In genomic region chr11:10573028-10573427, GRCh38 we compare ENCODE assay signal across 18 cellular contexts. TPM values are rescaled to one million over a fixed set of nuclear protein-coding genes. Genes with fewer than 3 reads are reported as not detected.
"Had no signal": no experiment of that assay in that cellular context is flagged by ENCODE, and none has a peak within 500 bp of the region (broad histone marks: within the 10 kb centered on the region; RNA-seq: fewer than 3 reads in every experiment).

No MANE protein-coding gene starts in this region.

- DNase-seq: activated CD4-positive, alpha-beta T cell treated with anti-CD3 and anti-CD28 coated beads, Interleukin-2, amount 10 ng/mL, durations not matched to agents 7 days and 5 days; activated CD4-positive, CD25-positive, alpha-beta regulatory T cell treated with anti-CD3 and anti-CD28 coated beads, Interleukin-2, amount 50 U/mL, for 72 hours; activated CD8-positive, alpha-beta memory T cell treated with anti-CD3 and anti-CD28 coated beads, Interleukin-2, amount 10 ng/mL, durations not matched to agents 7 days and 5 days; activated CD8-positive, alpha-beta T cell treated with anti-CD3 and anti-CD28 coated beads for 36 hours; activated gamma-delta T cell treated with Interleukin-2 at 50 U/mL for 16 hours; activated T-cell treated with anti-CD3 and anti-CD28 coated beads for 4 hours; colonic mucosa; endodermal cell; foreskin fibroblast; hypothalamus; stimulated activated CD4-positive, alpha-beta T cell treated with anti-CD3 and anti-CD28 coated beads, Interleukin-4, amount 100 ng/mL, for 24 hours; stimulated activated naive CD4-positive, alpha-beta T cell treated with Interleukin-2 at 50 U/mL for 16 hours; T-helper 1 cell; WERI-Rb-1 had no signal

- H3K9me3 ChIP-seq: colonic mucosa, tibial nerve had no signal

- H3K27ac ChIP-seq: colonic mucosa, epithelial cell of prostate, tibial nerve, WERI-Rb-1 had no signal

- ATAC-seq: activated CD8-positive, alpha-beta memory T cell treated with anti-CD3 and anti-CD28 coated beads, Interleukin-2, amount 10 ng/mL, durations not matched to agents 7 days and 5 days; activated CD8-positive, alpha-beta T cell treated with anti-CD3 and anti-CD28 coated beads for 36 hours had no signal

- H3K27me3 ChIP-seq: colonic mucosa, tibial nerve had no signal

- H3K4me1 ChIP-seq: colonic mucosa had no signal

- H3K4me3 ChIP-seq: colonic mucosa, tibial nerve had no signal

- H3K36me3 ChIP-seq: colonic mucosa, tibial nerve, WERI-Rb-1 had no signal

RNA-seq across cellular contexts. Expression of gene LYVE1, which starts 4.6 kb away (rescaled TPM):
- total RNA-seq: activated CD4-positive, alpha-beta T cell treated with anti-CD3 and anti-CD28 coated beads, Interleukin-2, amount 10 ng/mL, durations not matched to agents 7 days and 5 days; activated CD8-positive, alpha-beta memory T cell treated with anti-CD3 and anti-CD28 coated beads, Interleukin-2, amount 10 ng/mL, durations not matched to agents 7 days and 5 days; activated CD8-positive, alpha-beta T cell treated with anti-CD3 and anti-CD28 coated beads for 36 hours; activated T-helper 1 cell treated with anti-CD3 and anti-CD28 coated beads, Interleukin-12 subunit alpha, Interleukin-12 subunit beta, Interleukin-2, Interleukin-4 antibody, amounts not matched to agents 30 ng/mL and 10 ng/mL and 1 ng/mL, durations not matched to agents 14 hours and 24 hours and 36 hours; endodermal cell; myocyte had no signal
